Comparison of ENCODE assay signal across 1 cellular context in genomic region chr5:119341452-119342349, GRCh38.
TF ChIP-seq lines count a peak whose summit lies in the region.

No MANE protein-coding gene starts in this region.

TF ChIP-seq in SK-N-SH treated with all-trans-retinoic acid at 6 μM for 48 hours, 23 proteins besides CTCF, POLR2A, EP300 and RAD21 (continued from another document):
- TF ChIP-seq POU6F1 (CRISPR knock-in tag; IDR thresholded peaks at IDR 0.05; ENCODE audit: borderline replicate concordance, low read depth) = no peak
- no peak for TF ChIP-seq TOX (CRISPR knock-in tag; IDR thresholded peaks at IDR 0.05; ENCODE audit: borderline replicate concordance)
- no peak for TF ChIP-seq TSHZ2 (CRISPR knock-in tag; IDR thresholded peaks at IDR 0.05)
